Comparison of ENCODE assay signal across 7 cellular contexts in genomic region chr3:32176989-32177701, GRCh38.
DNase-seq lines count a peak whose midpoint lies in the region; ATAC-seq, FAIRE-seq and TF ChIP-seq lines count a peak whose summit lies in the region.

No MANE protein-coding gene starts in this region.

- no peak overlapping the region for H3K9ac ChIP-seq in endothelial cell of umbilical vein (replicated peaks; ENCODE audit: extremely low read depth, insufficient read depth, low read length)

- H3K4me2 ChIP-seq in endothelial cell of umbilical vein (ENCODE audit: insufficient read depth, low read length), result peak overlapping the region; percentile 63

- no peaks in the 10 kb centered on the region for H3K9me3 Mint-ChIP-seq in activated CD8-positive, alpha-beta T cell treated with anti-CD3 and anti-CD28 coated beads, Interleukin-2, amount 10 ng/mL, durations not matched to agents 7 days and 5 days (ENCODE audit: insufficient read depth)
- peaks cover 12% of the 10 kb centered on the region for H3K9me3 Mint-ChIP-seq in nephron progenitor cell

- H3K4me1 Mint-ChIP-seq in activated CD8-positive, alpha-beta T cell treated with anti-CD3 and anti-CD28 coated beads, Interleukin-2, amount 10 ng/mL, durations not matched to agents 7 days and 5 days (ENCODE audit: low read depth), result peaks cover 6% of the 10 kb centered on the region
- H3K4me1 Mint-ChIP-seq in nephron progenitor cell, result peaks cover 26% of the 10 kb centered on the region

- H3K79me2 ChIP-seq in endothelial cell of umbilical vein (ENCODE audit: control insufficient read depth, insufficient read depth, low read length), result no peaks in the 10 kb centered on the region

- TF ChIP-seq POLR2A in endothelial cell of umbilical vein (IDR thresholded peaks at IDR 0.05; ENCODE audit: low read depth, low read length), result no peak

- no peak overlapping the region for H3K4me3 ChIP-seq in GM12864 (ENCODE audit: low read depth, low read length)
- H3K4me3 ChIP-seq in endothelial cell of umbilical vein (replicated peaks in 1 of 3; ENCODE audit: insufficient read depth in 1 of 3, low read depth in 1 of 3, low read length in 3 of 3), result no peak overlapping the region

- peak; percentile 84 for FAIRE-seq in endothelial cell of umbilical vein (lab: Jason Lieb, UNC)

- H3K36me3 Mint-ChIP-seq in activated CD8-positive, alpha-beta T cell treated with anti-CD3 and anti-CD28 coated beads, Interleukin-2, amount 10 ng/mL, durations not matched to agents 7 days and 5 days (ENCODE audit: low read depth), result peaks cover 3% of the 10 kb centered on the region
- H3K36me3 Mint-ChIP-seq in nephron progenitor cell (ENCODE audit: low read depth), result peaks cover 3% of the 10 kb centered on the region

- POLR2A ChIA-PET in activated CD8-positive, alpha-beta T cell treated with anti-CD3 and anti-CD28 coated beads, Interleukin-2, amount 10 ng/mL, durations not matched to agents 7 days and 5 days (lab: Charles Lee), result no interaction called here
- POLR2A ChIA-PET in endothelial cell of umbilical vein (lab: Charles Lee), result no interaction called here

- DNase-seq in GM12864 (ENCODE audit: low read depth), result peak; percentile 24
- peak; percentile 72 for DNase-seq in NCI-H82 (lab: John Stamatoyannopoulos, UW)
- peak; percentile 80 for DNase-seq in activated CD8-positive, alpha-beta T cell treated with anti-CD3 and anti-CD28 coated beads, Interleukin-2, amount 10 ng/mL, durations not matched to agents 7 days and 5 days
- peak; percentile 85 for DNase-seq in endothelial cell of umbilical vein (ENCODE audit: low read depth, low spot score)
- peak; percentile 60 for DNase-seq in nephron progenitor cell
- no peak for DNase-seq in epidermal melanocyte (ENCODE audit: insufficient read length, low spot score)

- TF ChIP-seq CTCF in GM12864 (IDR thresholded peaks at IDR 0.05; ENCODE audit: low read depth, low read length, missing control alignments) (peak; percentile 69), endothelial cell of umbilical vein (IDR thresholded peaks at IDR 0.05; ENCODE audit: extremely low read depth in 1 of 2, insufficient read depth in 1 of 2, low read depth in 1 of 2, low read length in 2 of 2) (peak; percentile 51 to 73), nephron progenitor cell (IDR thresholded peaks at IDR 0.05) (peak; percentile 66)

- intact Hi-C loops in endothelial cell of umbilical vein (cut with micrococcal nuclease), result loop anchor here (1.0 kb wide), 4 partner anchors 119 to 487 kb away; partner anchors contain the start of genes CMTM6 and DYNC1LI1

- CTCF ChIA-PET in activated CD8-positive, alpha-beta T cell treated with anti-CD3 and anti-CD28 coated beads, Interleukin-2, amount 10 ng/mL, durations not matched to agents 7 days and 5 days (lab: Charles Lee), result interaction anchor here (0.6 to 4.0 kb wide), 36 partner anchors 13 to 411 kb away, joined by 3 to 42 read pairs (median 4); partner anchors contain the start of gene CMTM7
- CTCF ChIA-PET in endothelial cell of umbilical vein (lab: Charles Lee), result interaction anchor here (0.7 to 5.6 kb wide), 24 partner anchors 9 to 450 kb away, joined by 3 to 33 read pairs (median 4); partner anchors contain the start of gene CMTM8

- H3K27me3 ChIP-seq in endothelial cell of umbilical vein (ENCODE audit: control insufficient read depth in 2 of 2, insufficient read depth in 2 of 2, low read length in 2 of 2), result no peaks in the 10 kb centered on the region

- ATAC-seq in HG02759 (IDR thresholded peaks at IDR 0.05; ENCODE audit: unreplicated experiment), result peak; percentile 62
- ATAC-seq in activated CD8-positive, alpha-beta T cell treated with anti-CD3 and anti-CD28 coated beads, Interleukin-2, amount 10 ng/mL, durations not matched to agents 7 days and 5 days, result peak; percentile 66

- H3K27me3 Mint-ChIP-seq in activated CD8-positive, alpha-beta T cell treated with anti-CD3 and anti-CD28 coated beads, Interleukin-2, amount 10 ng/mL, durations not matched to agents 7 days and 5 days (ENCODE audit: low read depth), result peaks cover 11% of the 10 kb centered on the region
- no peaks in the 10 kb centered on the region for H3K27me3 Mint-ChIP-seq in nephron progenitor cell (ENCODE audit: low read depth, poor library complexity)

- H3K36me3 ChIP-seq in endothelial cell of umbilical vein (ENCODE audit: control insufficient read depth in 2 of 2, extremely low read depth in 1 of 2, insufficient read depth in 2 of 2, low read length in 2 of 2), result no peaks in the 10 kb centered on the region

- H4K20me1 ChIP-seq in endothelial cell of umbilical vein (replicated peaks; ENCODE audit: control insufficient read depth, extremely low read depth, insufficient read depth, low read length), result no peaks in the 10 kb centered on the region

- dilution Hi-C loops in endothelial cell of umbilical vein (cut with MboI; ENCODE audit: extremely low pct_ligation_motif_present, low sequenced_read_pairs), result no loop called here

- no TSS peak for BruUV-seq in endothelial cell of umbilical vein (replicated peaks; lab: Mats Ljungman, UMichigan)

- H3K4me1 ChIP-seq in endothelial cell of umbilical vein (ENCODE audit: control insufficient read depth, extremely low read depth, insufficient read depth, low read length), result peaks cover 6% of the 10 kb centered on the region

- peak overlapping the region; percentile 72 for H2AFZ ChIP-seq in endothelial cell of umbilical vein (ENCODE audit: low read depth, low read length)

- no peak overlapping the region for H3K27ac ChIP-seq in endothelial cell of umbilical vein (ENCODE audit: insufficient read depth, low read depth, low read length)

- H3K9me3 ChIP-seq in endothelial cell of umbilical vein (replicated peaks; ENCODE audit: control insufficient read depth, insufficient read depth, low read length), result no peaks in the 10 kb centered on the region

- H3K27ac Mint-ChIP-seq in activated CD8-positive, alpha-beta T cell treated with anti-CD3 and anti-CD28 coated beads, Interleukin-2, amount 10 ng/mL, durations not matched to agents 7 days and 5 days, result no peak overlapping the region
- no peak overlapping the region for H3K27ac Mint-ChIP-seq in nephron progenitor cell

- H3K4me3 Mint-ChIP-seq in activated CD8-positive, alpha-beta T cell treated with anti-CD3 and anti-CD28 coated beads, Interleukin-2, amount 10 ng/mL, durations not matched to agents 7 days and 5 days, result no peak overlapping the region
- H3K4me3 Mint-ChIP-seq in nephron progenitor cell, result no peak overlapping the region

- H3K9me1 ChIP-seq in endothelial cell of umbilical vein (replicated peaks; ENCODE audit: control insufficient read depth, extremely low read depth, insufficient read depth, low read length), result no peaks in the 10 kb centered on the region

TF ChIP-seq in endothelial cell of umbilical vein, 7 proteins besides CTCF, POLR2A, EP300 and RAD21:
- TF ChIP-seq EZH2 (IDR thresholded peaks at IDR 0.05; ENCODE audit: borderline replicate concordance, low read depth, low read length, severe bottlenecking) (no peak), POLR2AphosphoS5 (IDR thresholded peaks at IDR 0.05; ENCODE audit: insufficient read depth, low read depth, low read length) (no peak), GATA2 (IDR thresholded peaks at IDR 0.05; ENCODE audit: insufficient read depth, insufficient read length, low read depth, low read length) (no peak), MYC (IDR thresholded peaks at IDR 0.05; ENCODE audit: low read depth, low read length) (no peak), JUN (IDR thresholded peaks at IDR 0.05; ENCODE audit: borderline replicate concordance, insufficient read depth, insufficient read length, low read depth) (no peak), FOS (IDR thresholded peaks at IDR 0.05; ENCODE audit: borderline replicate concordance, insufficient read depth, low read length) (no peak), MAX (IDR thresholded peaks at IDR 0.05; ENCODE audit: insufficient read depth, insufficient read length) (no peak)
